Comparison of ENCODE assay signal across 8 cellular contexts in genomic region chr16:68744744-68745280, GRCh38. TPM values are rescaled to one million over a fixed set of nuclear protein-coding genes. Genes with fewer than 3 reads are reported as not detected.
DNase-seq lines count a peak whose midpoint lies in the region; ATAC-seq, FAIRE-seq and TF ChIP-seq lines count a peak whose summit lies in the region.
"Had no signal": no experiment of that assay in that cellular context is flagged by ENCODE, and none has a peak within 500 bp of the region (broad histone marks: within the 10 kb centered on the region; RNA-seq: fewer than 3 reads in every experiment).

No MANE protein-coding gene starts in this region.

- peak overlapping the region; percentile 82 for H3K4me2 ChIP-seq in keratinocyte (ENCODE audit: control insufficient read depth, extremely low read depth, insufficient read depth, low read depth, low read length)

- ATAC-seq in upper lobe of right lung (peak; percentile 92), HG03280 (IDR thresholded peaks at IDR 0.05; ENCODE audit: unreplicated experiment) (no peak), HG03439 (IDR thresholded peaks at IDR 0.05; ENCODE audit: unreplicated experiment) (no peak), T-helper 17 cell (no peak)

- H3K36me3 ChIP-seq in Peyer's patch (peaks cover 0 to 11% (median 0%) of the 10 kb centered on the region in 3 donors), keratinocyte (ENCODE audit: control insufficient read depth in 2 of 2, extremely low read depth in 1 of 2, insufficient read depth in 2 of 2, low read length in 2 of 2) (peaks cover 18 to 38% of the 10 kb centered on the region in 2 experiments), upper lobe of right lung (no peaks in the 10 kb centered on the region)

- TF ChIP-seq CTCF in NB4 (IDR thresholded peaks at IDR 0.05; ENCODE audit: low read depth, low read length), result no peak
- no peak for TF ChIP-seq CTCF in Peyer's patch (IDR thresholded peaks at IDR 0.05)
- no peak for TF ChIP-seq CTCF in keratinocyte (optimal IDR thresholded peaks at IDR 0.05 in 1 of 3, IDR thresholded peaks at IDR 0.05 in 1 of 3, conservative IDR thresholded peaks at IDR 0.05 in 1 of 3; ENCODE audit: extremely low read depth in 1 of 3, insufficient read depth in 2 of 3, low read length in 3 of 3)
- TF ChIP-seq CTCF in upper lobe of right lung (IDR thresholded peaks at IDR 0.05), result no peak

- DNase-seq in NB4 (ENCODE audit: low read depth) (peak; percentile 19), Peyer's patch (peak in 2 of 3 donors; percentile 60 to 78), keratinocyte (ENCODE audit: low read depth, low spot score) (no peak), upper lobe of right lung (peak; percentile 74), T-helper 17 cell (no peak)

- H3K27me3 Mint-ChIP-seq in T-helper 17 cell, result peaks cover 38% of the 10 kb centered on the region

- TF ChIP-seq POLR2A in NB4 (IDR thresholded peaks at IDR 0.05; ENCODE audit: extremely low read depth, insufficient read length), result no peak
- peak in 1 of 2 donors; percentile 31 for TF ChIP-seq POLR2A in Peyer's patch (IDR thresholded peaks at IDR 0.05)

- peaks cover 0 to 54% (median 4%) of the 10 kb centered on the region in 4 donors for H3K4me1 ChIP-seq in Peyer's patch
- peaks cover 61% of the 10 kb centered on the region for H3K4me1 ChIP-seq in keratinocyte (ENCODE audit: control insufficient read depth, extremely low read depth, insufficient read depth, low read length)
- peaks cover 7% of the 10 kb centered on the region for H3K4me1 ChIP-seq in upper lobe of right lung

- peak overlapping the region; percentile 73 for H3K9ac ChIP-seq in keratinocyte (ENCODE audit: control insufficient read depth, extremely low read depth, insufficient read depth, low read length)

- peaks cover 4% of the 10 kb centered on the region for H3K9me1 ChIP-seq in keratinocyte (ENCODE audit: control insufficient read depth, extremely low read depth, insufficient read depth, low read length)

- no peak overlapping the region for H3K4me3 Mint-ChIP-seq in T-helper 17 cell

- peaks cover 92% of the 10 kb centered on the region for H3K79me2 ChIP-seq in keratinocyte (ENCODE audit: control insufficient read depth, insufficient read depth, low read length)

- no peaks in the 10 kb centered on the region for H3K9me3 ChIP-seq in Peyer's patch
- H3K9me3 ChIP-seq in keratinocyte (ENCODE audit: control insufficient read depth, low read depth, low read length), result no peaks in the 10 kb centered on the region
- H3K9me3 ChIP-seq in upper lobe of right lung, result no peaks in the 10 kb centered on the region
- no peaks in the 10 kb centered on the region for H3K9me3 ChIP-seq in T-helper 17 cell (ENCODE audit: control insufficient read depth, low read length, poor library complexity, severe bottlenecking)

- peaks cover 2% of the 10 kb centered on the region for H3K4me1 Mint-ChIP-seq in T-helper 17 cell

- H2AFZ ChIP-seq in keratinocyte (ENCODE audit: control insufficient read depth, low read length), result no peak overlapping the region

- FAIRE-seq in keratinocyte (lab: Jason Lieb, UNC), result peak; percentile 96
- FAIRE-seq: H54 had no signal

- H3K27ac ChIP-seq in Peyer's patch (peak overlapping the region in 3 of 4 donors; percentile 69 to 84 (median 74)), keratinocyte (ENCODE audit: control insufficient read depth, insufficient read depth, low read length) (peak overlapping the region; percentile 89), upper lobe of right lung (peak overlapping the region; percentile 55)

- H4K20me1 ChIP-seq in keratinocyte (ENCODE audit: control insufficient read depth, extremely low read depth, insufficient read depth, low read length), result peaks cover 8% of the 10 kb centered on the region

- intact Hi-C loops in upper lobe of right lung (cut with DNase I), result no loop called here

- H3K27me3 ChIP-seq in Peyer's patch, result no peaks in the 10 kb centered on the region
- no peaks in the 10 kb centered on the region for H3K27me3 ChIP-seq in keratinocyte (ENCODE audit: control insufficient read depth, extremely low read depth, insufficient read depth, low read length)
- H3K27me3 ChIP-seq in upper lobe of right lung, result no peaks in the 10 kb centered on the region

- no peak overlapping the region for H3K4me3 ChIP-seq in NB4 (ENCODE audit: low read depth, low read length)
- peak overlapping the region in 2 of 4 donors; percentile 17 to 32 for H3K4me3 ChIP-seq in Peyer's patch
- H3K4me3 ChIP-seq in keratinocyte (ENCODE audit: control insufficient read depth in 2 of 3, extremely low read depth in 1 of 3, insufficient read depth in 2 of 3, low read depth in 1 of 3, low read length in 3 of 3), result peak overlapping the region; percentile 16 to 61 (median 36)
- no peak overlapping the region for H3K4me3 ChIP-seq in upper lobe of right lung

- H3K27ac Mint-ChIP-seq in T-helper 17 cell, result no peak overlapping the region

- H3K36me3 Mint-ChIP-seq in T-helper 17 cell (ENCODE audit: low read depth), result no peaks in the 10 kb centered on the region

- dilution Hi-C loops in keratinocyte (cut with MboI; ENCODE audit: extremely low pct_ligation_motif_present, low sequenced_read_pairs), result no loop called here

RNA-seq across cellular contexts. Expression of gene CDH1, which starts 7.7 kb away (rescaled TPM):
- 100 to 1,000 TPM in 3 of 4 donors, 10 to 100 TPM in 1; 56.9 to 612 (median 429) TPM for total RNA-seq in Peyer's patch
- polyA plus RNA-seq in keratinocyte, result 247 to 378 TPM (median 285 TPM) in 3 replicates
- polyA plus RNA-seq in keratinocyte (2011; ENCODE audit: low read depth), result 235 TPM
- 72.2 and 103 TPM in 2 replicates for polyA plus RNA-seq in keratinocyte (2011; cell fraction: cytosol; rRNA removed)
- 746 and 761 TPM in 2 replicates for polyA plus RNA-seq in keratinocyte (2011; cell fraction: nucleus; rRNA removed)
- polyA plus RNA-seq in keratinocyte (2012; ENCODE audit: low replicate concordance), result 259 and 286 TPM in 2 replicates
- 372 to 655 TPM (median 505 TPM) in 3 replicates for polyA minus RNA-seq in keratinocyte
- polyA minus RNA-seq in keratinocyte (2011; cell fraction: cytosol; rRNA and poly(A)+ RNA removed), result 399 TPM
- polyA minus RNA-seq in keratinocyte (2011; cell fraction: nucleus; rRNA and poly(A)+ RNA removed), result 732 and 1,291 TPM in 2 replicates
- 128 TPM for total RNA-seq in upper lobe of right lung
- total RNA-seq in T-helper 17 cell, result under 1 TPM; 0.44 to 0.47 TPM

Comparison
In these comparisons a context has a peak if more than half of its experiments do, and no peak if none do; other contexts are left out.
1. DNase-seq: peak in NB4 (single experiment), Peyer's patch (2 of 3) and upper lobe of right lung (single experiment); none in keratinocyte (single experiment) and T-helper 17 cell (0 of 3).
2. H3K4me3 ChIP-seq: peak in keratinocyte (3 of 3); none in NB4 (single experiment) and upper lobe of right lung (single experiment).
3. RNA of gene CDH1, which starts 7.7 kb away (total RNA-seq): 56.9 to 612 TPM in Peyer's patch and 128 TPM in upper lobe of right lung (single experiment); 0.44 to 0.47 TPM in T-helper 17 cell; every median in the first group is over 10 times any median in the second.
4. Peak in every context shown above with its lines, with median percentiles within 50 percentile points of each other: H3K27ac ChIP-seq.